In genomic region chr15:100866386-100867330, GRCh38 we compare ENCODE assay signal across 22 cellular contexts. TPM values are rescaled to one million over a fixed set of nuclear protein-coding genes. Genes with fewer than 3 reads are reported as not detected.
"Had no signal": no experiment of that assay in that cellular context is flagged by ENCODE, and none has a peak within 500 bp of the region (broad histone marks: within the 10 kb centered on the region; RNA-seq: fewer than 3 reads in every experiment).

No MANE protein-coding gene starts in this region.

- DNase-seq: activated CD4-positive, alpha-beta memory T cell treated with anti-CD3 and anti-CD28 coated beads, Interleukin-2, amount 10 ng/mL, durations not matched to agents 7 days and 5 days; activated CD4-positive, alpha-beta T cell treated with anti-CD3 and anti-CD28 coated beads, Interleukin-2, amount 10 ng/mL, durations not matched to agents 24 days and 14 days; activated effector memory CD4-positive, alpha-beta T cell treated with anti-CD3 and anti-CD28 coated beads, Interleukin-2, amount 50 U/mL, for 16 hours; activated naive CD4-positive, alpha-beta T cell treated with anti-CD3 and anti-CD28 coated beads, Interleukin-2, amount 10 ng/mL, durations not matched to agents 7 days and 5 days; amygdala; cortex of kidney; heart right ventricle; kidney; lower lobe of right lung; natural killer cell; ovary; psoas muscle; right cardiac atrium; stimulated activated CD4-positive, alpha-beta T cell treated with anti-CD3 and anti-CD28 coated beads, Interleukin-1b, Interleukin-23, amount 100 ng/mL, for 48 hours; stomach; T-helper 2 cell had no signal

- H3K36me3 ChIP-seq: cardiac muscle cell, heart right ventricle, lower lobe of right lung, ovary, stomach, suprapubic skin, transverse colon had no signal

- H3K4me1 ChIP-seq: lower lobe of right lung, psoas muscle had no signal

- H3K4me3 ChIP-seq: cardiac muscle cell, heart right ventricle, lower lobe of right lung, ovary, psoas muscle, skin epidermis, stomach, suprapubic skin, transverse colon had no signal

- H3K27ac ChIP-seq: cardiac muscle cell, epithelial cell of prostate, heart right ventricle, lower lobe of right lung, ovary, psoas muscle, stomach, suprapubic skin, transverse colon had no signal

- H3K27me3 ChIP-seq: cardiac muscle cell, ovary, suprapubic skin, transverse colon had no signal

- FAIRE-seq: kidney, urothelium cell line had no signal

- H3K9me3 ChIP-seq: lower lobe of right lung, ovary, psoas muscle, suprapubic skin, transverse colon had no signal

RNA-seq across cellular contexts. Expression of gene ALDH1A3, which starts 13.0 kb away (rescaled TPM):
- total RNA-seq: activated CD4-positive, alpha-beta memory T cell treated with anti-CD3 and anti-CD28 coated beads, Interleukin-2, amount 10 ng/mL, durations not matched to agents 7 days and 5 days; activated CD4-positive, alpha-beta T cell treated with anti-CD3 and anti-CD28 coated beads, Interleukin-2, amount 10 ng/mL, durations not matched to agents 24 days and 14 days; cardiac muscle cell; natural killer cell had no signal
